Comparison of ENCODE assay signal across 1 cellular context in the genomic region with DNA sequence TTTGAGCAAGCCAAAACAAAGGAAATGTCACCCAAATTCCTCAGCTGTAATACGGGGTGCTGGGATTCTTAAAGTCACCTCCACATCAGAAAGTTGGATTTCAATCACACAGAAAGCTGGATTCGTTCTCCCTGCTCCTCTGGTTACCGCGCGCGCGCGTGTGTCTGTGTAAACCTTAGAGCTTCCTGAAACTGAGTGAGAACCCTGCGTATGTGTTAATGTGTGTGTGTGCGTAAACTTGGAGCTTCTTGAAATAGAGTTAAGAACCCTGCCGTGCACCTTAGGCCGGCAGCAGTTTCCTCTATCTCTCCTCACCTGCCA.
TF ChIP-seq lines count a peak whose summit lies in the region.

No MANE protein-coding gene starts in this region.

TF ChIP-seq in HepG2, 621 proteins besides CTCF, POLR2A, EP300 and RAD21:
- TF ChIP-seq ADNP (CRISPR knock-in tag; IDR thresholded peaks at IDR 0.05) (no peak), MEIS2 (CRISPR knock-in tag; IDR thresholded peaks at IDR 0.05) (no peak), ZNF280B (CRISPR knock-in tag; IDR thresholded peaks at IDR 0.05; ENCODE audit: borderline replicate concordance) (no peak), SATB2 (CRISPR knock-in tag; IDR thresholded peaks at IDR 0.05) (no peak), ZSCAN20 (CRISPR knock-in tag; IDR thresholded peaks at IDR 0.05; ENCODE audit: borderline replicate concordance) (no peak), ZKSCAN1 (IDR thresholded peaks at IDR 0.05; ENCODE audit: low read length) (no peak), NCOA1 (CRISPR knock-in tag; IDR thresholded peaks at IDR 0.05) (0 out of 2 replicates have a peak, but pooled peaks have one; percentile 5), NBN (conservative IDR thresholded peaks at IDR 0.05) (no peak), REL (CRISPR knock-in tag; conservative IDR thresholded peaks at IDR 0.05) (no peak), MTF2 (CRISPR knock-in tag; IDR thresholded peaks at IDR 0.05; ENCODE audit: borderline replicate concordance) (0 out of 2 replicates have a peak, but pooled peaks have one; percentile 25), ARNT2 (CRISPR knock-in tag; IDR thresholded peaks at IDR 0.05; ENCODE audit: low read depth) (0 out of 2 replicates have a peak, but pooled peaks have one; percentile 1), ZSCAN5A (CRISPR knock-in tag; IDR thresholded peaks at IDR 0.05; ENCODE audit: borderline replicate concordance) (0 out of 2 replicates have a peak, but pooled peaks have one; percentile 49), PHB2 (IDR thresholded peaks at IDR 0.05; ENCODE audit: partially characterized antibody) (no peak), ZNF883 (CRISPR knock-in tag; IDR thresholded peaks at IDR 0.05; ENCODE audit: not compliant biosample characterization) (no peak)
- TF ChIP-seq, protein P1, sequence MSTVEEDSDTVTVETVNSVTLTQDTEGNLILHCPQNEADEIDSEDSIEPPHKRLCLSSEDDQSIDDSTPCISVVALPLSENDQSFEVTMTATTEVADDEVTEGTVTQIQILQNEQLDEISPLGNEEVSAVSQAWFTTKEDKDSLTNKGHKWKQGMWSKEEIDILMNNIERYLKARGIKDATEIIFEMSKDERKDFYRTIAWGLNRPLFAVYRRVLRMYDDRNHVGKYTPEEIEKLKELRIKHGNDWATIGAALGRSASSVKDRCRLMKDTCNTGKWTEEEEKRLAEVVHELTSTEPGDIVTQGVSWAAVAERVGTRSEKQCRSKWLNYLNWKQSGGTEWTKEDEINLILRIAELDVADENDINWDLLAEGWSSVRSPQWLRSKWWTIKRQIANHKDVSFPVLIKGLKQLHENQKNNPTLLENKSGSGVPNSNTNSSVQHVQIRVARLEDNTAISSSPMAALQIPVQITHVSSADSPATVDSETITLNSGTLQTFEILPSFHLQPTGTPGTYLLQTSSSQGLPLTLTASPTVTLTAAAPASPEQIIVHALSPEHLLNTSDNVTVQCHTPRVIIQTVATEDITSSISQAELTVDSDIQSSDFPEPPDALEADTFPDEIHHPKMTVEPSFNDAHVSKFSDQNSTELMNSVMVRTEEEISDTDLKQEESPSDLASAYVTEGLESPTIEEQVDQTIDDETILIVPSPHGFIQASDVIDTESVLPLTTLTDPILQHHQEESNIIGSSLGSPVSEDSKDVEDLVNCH (CRISPR knock-in tag; IDR thresholded peaks at IDR 0.05), result no peak
- TF ChIP-seq, protein P2, sequence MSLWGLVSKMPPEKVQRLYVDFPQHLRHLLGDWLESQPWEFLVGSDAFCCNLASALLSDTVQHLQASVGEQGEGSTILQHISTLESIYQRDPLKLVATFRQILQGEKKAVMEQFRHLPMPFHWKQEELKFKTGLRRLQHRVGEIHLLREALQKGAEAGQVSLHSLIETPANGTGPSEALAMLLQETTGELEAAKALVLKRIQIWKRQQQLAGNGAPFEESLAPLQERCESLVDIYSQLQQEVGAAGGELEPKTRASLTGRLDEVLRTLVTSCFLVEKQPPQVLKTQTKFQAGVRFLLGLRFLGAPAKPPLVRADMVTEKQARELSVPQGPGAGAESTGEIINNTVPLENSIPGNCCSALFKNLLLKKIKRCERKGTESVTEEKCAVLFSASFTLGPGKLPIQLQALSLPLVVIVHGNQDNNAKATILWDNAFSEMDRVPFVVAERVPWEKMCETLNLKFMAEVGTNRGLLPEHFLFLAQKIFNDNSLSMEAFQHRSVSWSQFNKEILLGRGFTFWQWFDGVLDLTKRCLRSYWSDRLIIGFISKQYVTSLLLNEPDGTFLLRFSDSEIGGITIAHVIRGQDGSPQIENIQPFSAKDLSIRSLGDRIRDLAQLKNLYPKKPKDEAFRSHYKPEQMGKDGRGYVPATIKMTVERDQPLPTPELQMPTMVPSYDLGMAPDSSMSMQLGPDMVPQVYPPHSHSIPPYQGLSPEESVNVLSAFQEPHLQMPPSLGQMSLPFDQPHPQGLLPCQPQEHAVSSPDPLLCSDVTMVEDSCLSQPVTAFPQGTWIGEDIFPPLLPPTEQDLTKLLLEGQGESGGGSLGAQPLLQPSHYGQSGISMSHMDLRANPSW (CRISPR knock-in tag; IDR thresholded peaks at IDR 0.05; ENCODE audit: borderline replicate concordance), result no peak
